In genomic region chr9:20361220-20361619, GRCh38 we compare ENCODE assay signal across 17 cellular contexts.
DNase-seq lines count a peak whose midpoint lies in the region; ATAC-seq and TF ChIP-seq lines count a peak whose summit lies in the region.
"Had no signal": no experiment of that assay in that cellular context is flagged by ENCODE, and none has a peak within 500 bp of the region (broad histone marks: within the 10 kb centered on the region; RNA-seq: fewer than 3 reads in every experiment).

No MANE protein-coding gene starts in this region.

- no peak for DNase-seq in activated CD8-positive, alpha-beta memory T cell treated with anti-CD3 and anti-CD28 coated beads, Interleukin-2, amount 10 ng/mL, durations not matched to agents 7 days and 5 days
- no peak for DNase-seq in activated CD8-positive, alpha-beta memory T cell treated with anti-CD3 and anti-CD28 coated beads, Interleukin-2, amount 50 U/mL, for 48 hours
- peak in 1 of 10 experiments; percentile 9 for DNase-seq in CD4-positive, alpha-beta T cell
- DNase-seq in activated naive CD8-positive, alpha-beta T cell treated with anti-CD3 and anti-CD28 coated beads, Interleukin-2, amount 10 ng/mL, durations not matched to agents 7 days and 5 days = no peak
- DNase-seq in immature natural killer cell (no peak), spleen (no peak)
- DNase-seq: C1 segment of cervical spinal cord, COR-L47, H7, NCI-H146, NCI-H2081 treated with DMSO at 0.1 percent for 48 hours, NCI-H524 treated with DMSO at 0.1 percent for 48 hours, Peyer's patch had no signal

- H3K36me3 Mint-ChIP-seq in activated CD8-positive, alpha-beta memory T cell treated with anti-CD3 and anti-CD28 coated beads, Interleukin-2, amount 10 ng/mL, durations not matched to agents 7 days and 5 days = peaks cover 50% of the 10 kb centered on the region
- peaks cover 70% of the 10 kb centered on the region for H3K36me3 Mint-ChIP-seq in CD4-positive, alpha-beta T cell (ENCODE audit: low read depth)
- peaks cover 66% of the 10 kb centered on the region for H3K36me3 Mint-ChIP-seq in activated naive CD8-positive, alpha-beta T cell treated with anti-CD3 and anti-CD28 coated beads, Interleukin-2, amount 10 ng/mL, durations not matched to agents 7 days and 5 days
- peaks cover 16 to 40% (median 17%) of the 10 kb centered on the region in 3 donors for H3K36me3 Mint-ChIP-seq in immature natural killer cell

- 85 to 96% (median 93%) methylated on average over 5 of the region's 5 CpGs for WGBS in spleen, 5 donors
- 92 to 100% methylated on average over 4 to 5 of the region's 5 CpGs for WGBS in gastroesophageal sphincter (ENCODE audit: low coverage in 1 of 2), 2 donors

- H4K20me1 ChIP-seq in OCI-LY1 (ENCODE audit: insufficient read depth, low read length) = no peaks in the 10 kb centered on the region

- TF ChIP-seq CTCF in CD4-positive, alpha-beta T cell (IDR thresholded peaks at IDR 0.05) = no peak
- no peak for TF ChIP-seq CTCF in OCI-LY1 (IDR thresholded peaks at IDR 0.05; ENCODE audit: low read length)
- no peak for TF ChIP-seq CTCF in spleen (IDR thresholded peaks at IDR 0.05 in 8 of 11, conservative IDR thresholded peaks at IDR 0.05 in 3 of 11)
- no peak for TF ChIP-seq CTCF in gastroesophageal sphincter (IDR thresholded peaks at IDR 0.05)

- intact Hi-C loops in CD4-positive, alpha-beta T cell (cut with DNase I, micrococcal nuclease) = no loop called here
- intact Hi-C loops in spleen (cut with DNase I; ENCODE audit: low total_unique reads) = loop anchor here (10.0 kb wide), 1 partner anchor 264 kb away; the partner anchor contains the start of gene MLLT3

- H3K9me3 ChIP-seq in CD4-positive, alpha-beta T cell (ENCODE audit: control insufficient read depth, low read length) = no peaks in the 10 kb centered on the region
- H3K9me3 ChIP-seq in OCI-LY1 (ENCODE audit: low read length) (no peaks in the 10 kb centered on the region), spleen (no peaks in the 10 kb centered on the region), gastroesophageal sphincter (no peaks in the 10 kb centered on the region)
- H3K9me3 ChIP-seq: Peyer's patch had no signal

- H3K9me2 ChIP-seq in OCI-LY1 (ENCODE audit: low read depth, low read length) = no peaks in the 10 kb centered on the region

- ATAC-seq in activated CD8-positive, alpha-beta memory T cell treated with anti-CD3 and anti-CD28 coated beads, Interleukin-2, amount 10 ng/mL, durations not matched to agents 7 days and 5 days = no peak
- peak; percentile 55 for ATAC-seq in CD4-positive, alpha-beta T cell (ENCODE audit: poor library complexity)
- ATAC-seq in activated naive CD8-positive, alpha-beta T cell treated with anti-CD3 and anti-CD28 coated beads, Interleukin-2, amount 10 ng/mL, durations not matched to agents 7 days and 5 days (ENCODE audit: low read depth) = peak; percentile 39
- ATAC-seq in gastroesophageal sphincter = no peak
- ATAC-seq: Right ventricle myocardium inferior had no signal

- peaks cover 30% of the 10 kb centered on the region for H3K4me1 ChIP-seq in OCI-LY1 (ENCODE audit: insufficient read depth, low read length, severe bottlenecking)
- peaks cover 0 to 15% (median under 1%) of the 10 kb centered on the region in 6 donors for H3K4me1 ChIP-seq in spleen
- H3K4me1 ChIP-seq in gastroesophageal sphincter = peaks cover 4 to 29% (median 9%) of the 10 kb centered on the region in 3 donors

- no peak overlapping the region for H3K4me2 ChIP-seq in OCI-LY1 (ENCODE audit: low read length)
- H3K4me2 ChIP-seq: KMS-11 had no signal

- TF ChIP-seq EP300 in gastroesophageal sphincter (IDR thresholded peaks at IDR 0.05) = no peak

- H3K9me3 Mint-ChIP-seq in activated CD8-positive, alpha-beta memory T cell treated with anti-CD3 and anti-CD28 coated beads, Interleukin-2, amount 10 ng/mL, durations not matched to agents 7 days and 5 days (ENCODE audit: low read depth) = no peaks in the 10 kb centered on the region
- H3K9me3 Mint-ChIP-seq in CD4-positive, alpha-beta T cell = no peaks in the 10 kb centered on the region
- H3K9me3 Mint-ChIP-seq in activated naive CD8-positive, alpha-beta T cell treated with anti-CD3 and anti-CD28 coated beads, Interleukin-2, amount 10 ng/mL, durations not matched to agents 7 days and 5 days = no peaks in the 10 kb centered on the region
- H3K9me3 Mint-ChIP-seq in immature natural killer cell = no peaks in the 10 kb centered on the region

- H3K79me2 ChIP-seq in OCI-LY1 (ENCODE audit: insufficient read depth, low read length) = peaks cover 5% of the 10 kb centered on the region; the same call in 1 of the 2 replicates

- no peak for TF ChIP-seq POLR2A in spleen (IDR thresholded peaks at IDR 0.05)
- no peak for TF ChIP-seq POLR2A in gastroesophageal sphincter (IDR thresholded peaks at IDR 0.05)

- H3K27me3 ChIP-seq in CD4-positive, alpha-beta T cell (ENCODE audit: control insufficient read depth, insufficient read depth, low read length) = no peaks in the 10 kb centered on the region
- H3K27me3 ChIP-seq in OCI-LY1 (ENCODE audit: insufficient read depth, low read length) (no peaks in the 10 kb centered on the region), spleen (replicated peaks in 1 of 7) (no peaks in the 10 kb centered on the region), gastroesophageal sphincter (no peaks in the 10 kb centered on the region)
- H3K27me3 ChIP-seq: Peyer's patch had no signal

- no peak overlapping the region for H2AFZ ChIP-seq in OCI-LY1 (ENCODE audit: low read length)

- CTCF ChIA-PET in activated CD8-positive, alpha-beta memory T cell treated with anti-CD3 and anti-CD28 coated beads, Interleukin-2, amount 10 ng/mL, durations not matched to agents 7 days and 5 days (lab: Charles Lee) = interaction anchor here (1.6 kb wide), 1 partner anchor 26 kb away, joined by 3 read pairs; no protein-coding TSS in a partner anchor
- CTCF ChIA-PET in CD4-positive, alpha-beta T cell (lab: Charles Lee) = no interaction called here

- POLR2A ChIA-PET in CD4-positive, alpha-beta T cell (lab: Charles Lee) = interaction anchor here (0.7 to 1.4 kb wide), 3 partner anchors 10 to 261 kb away, joined by 3 to 4 read pairs (median 3); partner anchors contain the start of gene MLLT3
- POLR2A ChIA-PET in activated naive CD8-positive, alpha-beta T cell treated with anti-CD3 and anti-CD28 coated beads, Interleukin-2, amount 10 ng/mL, durations not matched to agents 7 days and 5 days (lab: Charles Lee) = interaction anchor here (1.5 to 2.5 kb wide), 3 partner anchors 39 to 261 kb away, joined by 4 to 15 read pairs (median 10); partner anchors contain the start of gene MLLT3

- no peak overlapping the region for H3K4me3 ChIP-seq in OCI-LY1 (ENCODE audit: low read depth, low read length, poor library complexity, severe bottlenecking)
- H3K4me3 ChIP-seq in spleen = no peak overlapping the region
- no peak overlapping the region for H3K4me3 ChIP-seq in gastroesophageal sphincter
- H3K4me3 ChIP-seq: Peyer's patch had no signal

- no peak overlapping the region for H3K9ac ChIP-seq in OCI-LY1 (ENCODE audit: low read length)
- H3K9ac ChIP-seq: KMS-11 had no signal

- H3K27ac ChIP-seq in CD4-positive, alpha-beta T cell (ENCODE audit: low read depth, low read length) = no peak overlapping the region
- H3K27ac ChIP-seq in OCI-LY1 (ENCODE audit: low read depth, low read length, poor library complexity, severe bottlenecking) = peak overlapping the region; percentile 32
- H3K27ac ChIP-seq in spleen = no peak overlapping the region
- H3K27ac ChIP-seq in gastroesophageal sphincter = no peak overlapping the region
- H3K27ac ChIP-seq: KMS-11, Peyer's patch had no signal

- H3K27me3 Mint-ChIP-seq in activated CD8-positive, alpha-beta memory T cell treated with anti-CD3 and anti-CD28 coated beads, Interleukin-2, amount 10 ng/mL, durations not matched to agents 7 days and 5 days = no peaks in the 10 kb centered on the region
- no peaks in the 10 kb centered on the region for H3K27me3 Mint-ChIP-seq in CD4-positive, alpha-beta T cell
- no peaks in the 10 kb centered on the region for H3K27me3 Mint-ChIP-seq in activated naive CD8-positive, alpha-beta T cell treated with anti-CD3 and anti-CD28 coated beads, Interleukin-2, amount 10 ng/mL, durations not matched to agents 7 days and 5 days
- peaks cover 1 to 5% (median 3%) of the 10 kb centered on the region in 3 donors for H3K27me3 Mint-ChIP-seq in immature natural killer cell (ENCODE audit: low read depth in 3 of 3)

- H3F3A ChIP-seq in OCI-LY1 (ENCODE audit: insufficient read depth, low read length) = no peaks in the 10 kb centered on the region; the same call in 1 of the 2 replicates

- H3K27ac Mint-ChIP-seq in activated CD8-positive, alpha-beta memory T cell treated with anti-CD3 and anti-CD28 coated beads, Interleukin-2, amount 10 ng/mL, durations not matched to agents 7 days and 5 days = peak overlapping the region; percentile 87
- peak overlapping the region; percentile 66 for H3K27ac Mint-ChIP-seq in CD4-positive, alpha-beta T cell
- peak overlapping the region; percentile 84 for H3K27ac Mint-ChIP-seq in activated naive CD8-positive, alpha-beta T cell treated with anti-CD3 and anti-CD28 coated beads, Interleukin-2, amount 10 ng/mL, durations not matched to agents 7 days and 5 days
- no peak overlapping the region for H3K27ac Mint-ChIP-seq in immature natural killer cell

- peaks cover 51% of the 10 kb centered on the region for H3K4me1 Mint-ChIP-seq in activated CD8-positive, alpha-beta memory T cell treated with anti-CD3 and anti-CD28 coated beads, Interleukin-2, amount 10 ng/mL, durations not matched to agents 7 days and 5 days
- peaks cover 60% of the 10 kb centered on the region for H3K4me1 Mint-ChIP-seq in CD4-positive, alpha-beta T cell (ENCODE audit: low read depth)
- H3K4me1 Mint-ChIP-seq in activated naive CD8-positive, alpha-beta T cell treated with anti-CD3 and anti-CD28 coated beads, Interleukin-2, amount 10 ng/mL, durations not matched to agents 7 days and 5 days = peaks cover 66% of the 10 kb centered on the region
- H3K4me1 Mint-ChIP-seq in immature natural killer cell = no peaks in the 10 kb centered on the region

- H3K4me3 Mint-ChIP-seq in activated CD8-positive, alpha-beta memory T cell treated with anti-CD3 and anti-CD28 coated beads, Interleukin-2, amount 10 ng/mL, durations not matched to agents 7 days and 5 days = peak overlapping the region; percentile 22
- H3K4me3 Mint-ChIP-seq in CD4-positive, alpha-beta T cell = no peak overlapping the region
- H3K4me3 Mint-ChIP-seq in activated naive CD8-positive, alpha-beta T cell treated with anti-CD3 and anti-CD28 coated beads, Interleukin-2, amount 10 ng/mL, durations not matched to agents 7 days and 5 days = peak overlapping the region; percentile 54
- H3K4me3 Mint-ChIP-seq in immature natural killer cell = no peak overlapping the region

- peaks cover 98% of the 10 kb centered on the region for H3K36me3 ChIP-seq in OCI-LY1 (ENCODE audit: insufficient read depth, low read length)
- peaks cover 0 to 19% (median 0%) of the 10 kb centered on the region in 6 donors for H3K36me3 ChIP-seq in spleen
- H3K36me3 ChIP-seq in gastroesophageal sphincter = peaks cover 0 to 32% of the 10 kb centered on the region in 2 donors

Comparison
In these comparisons a context has a peak if more than half of its experiments do, and no peak if none do; other contexts are left out.
1. ATAC-seq: peak in CD4-positive, alpha-beta T cell (single experiment) and activated naive CD8-positive, alpha-beta T cell treated with anti-CD3 and anti-CD28 coated beads, Interleukin-2, amount 10 ng/mL, durations not matched to agents 7 days and 5 days (single experiment); none in activated CD8-positive, alpha-beta memory T cell treated with anti-CD3 and anti-CD28 coated beads, Interleukin-2, amount 10 ng/mL, durations not matched to agents 7 days and 5 days (single experiment) and gastroesophageal sphincter (single experiment).
2. H3K27ac Mint-ChIP-seq: peak in activated CD8-positive, alpha-beta memory T cell treated with anti-CD3 and anti-CD28 coated beads, Interleukin-2, amount 10 ng/mL, durations not matched to agents 7 days and 5 days (single experiment), CD4-positive, alpha-beta T cell (single experiment) and activated naive CD8-positive, alpha-beta T cell treated with anti-CD3 and anti-CD28 coated beads, Interleukin-2, amount 10 ng/mL, durations not matched to agents 7 days and 5 days (single experiment); none in immature natural killer cell (0 of 6).
3. H3K4me3 Mint-ChIP-seq: peak in activated CD8-positive, alpha-beta memory T cell treated with anti-CD3 and anti-CD28 coated beads, Interleukin-2, amount 10 ng/mL, durations not matched to agents 7 days and 5 days (single experiment) and activated naive CD8-positive, alpha-beta T cell treated with anti-CD3 and anti-CD28 coated beads, Interleukin-2, amount 10 ng/mL, durations not matched to agents 7 days and 5 days (single experiment); none in CD4-positive, alpha-beta T cell (single experiment) and immature natural killer cell (0 of 5).